ENCODE assay signal across 13 cellular contexts in the genomic region with DNA sequence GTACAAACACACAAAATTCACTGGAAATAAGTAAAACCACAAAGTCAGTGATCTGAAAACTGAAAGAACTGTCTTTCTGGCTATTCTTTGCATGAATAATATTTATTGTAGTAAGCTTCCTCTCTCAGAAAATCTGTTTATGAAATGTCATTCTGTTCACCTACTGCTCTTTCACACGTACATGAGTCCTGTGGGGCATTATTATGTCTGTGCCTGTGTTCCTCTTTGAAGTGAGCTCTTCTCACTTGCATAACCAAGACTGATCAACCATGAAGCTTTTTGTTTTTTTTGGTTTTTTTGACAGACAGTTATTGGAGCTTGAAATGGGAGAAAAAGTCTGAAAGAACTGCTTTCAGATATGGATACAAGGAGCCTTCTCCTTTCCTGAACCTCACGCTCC.
DNase-seq lines count a peak whose midpoint lies in the region; ATAC-seq and TF ChIP-seq lines count a peak whose summit lies in the region.
"Had no signal": no experiment of that assay in that cellular context is flagged by ENCODE, and none has a peak within 500 bp of the region (broad histone marks: within the 10 kb centered on the region; RNA-seq: fewer than 3 reads in every experiment).

No MANE protein-coding gene starts in this region.

- H3K4me1 ChIP-seq in transverse colon = no peaks in the 10 kb centered on the region

- H3K4me3 ChIP-seq in transverse colon = no peak overlapping the region
- H3K4me3 ChIP-seq: SJSA1 had no signal

- H3K27me3 ChIP-seq in transverse colon = no peaks in the 10 kb centered on the region
- H3K27me3 ChIP-seq: SJSA1 had no signal

- H3K27ac Mint-ChIP-seq in activated naive CD8-positive, alpha-beta T cell = peak overlapping the region; percentile 17
- H3K27ac Mint-ChIP-seq in activated naive CD8-positive, alpha-beta T cell treated with anti-CD3 and anti-CD28 coated beads, Interleukin-2, amount 50 U/mL, for 24 hours = no peak overlapping the region

- WGBS in transverse colon (ENCODE audit: low coverage in 1 of 2), 2 donors = 55 to 66% methylated on average over 2 of the region's 2 CpGs

- no peaks in the 10 kb centered on the region for H3K36me3 ChIP-seq in transverse colon
- H3K36me3 ChIP-seq: SJSA1 had no signal

- intact Hi-C loops in transverse colon (cut with DNase I; ENCODE audit: low total_unique reads) = no loop called here

- H3K27me3 Mint-ChIP-seq in activated naive CD8-positive, alpha-beta T cell = no peaks in the 10 kb centered on the region
- no peaks in the 10 kb centered on the region for H3K27me3 Mint-ChIP-seq in activated naive CD8-positive, alpha-beta T cell treated with anti-CD3 and anti-CD28 coated beads, Interleukin-2, amount 50 U/mL, for 24 hours

- no peak for DNase-seq in activated naive CD8-positive, alpha-beta T cell treated with anti-CD3 and anti-CD28 coated beads, Interleukin-2, amount 50 U/mL, for 24 hours
- no peak for DNase-seq in NK-92 treated with Interleukin-12 subunit alpha and Interleukin-12 subunit beta, amount 100 ng/mL, for 24 hours (lab: John Stamatoyannopoulos, UW)
- no peak for DNase-seq in transverse colon
- no peak for DNase-seq in SW480 (ENCODE audit: low spot score)
- no peak for DNase-seq in stimulated activated CD4-positive, alpha-beta T cell treated with anti-CD3 and anti-CD28 coated beads, Interleukin-4, amount 100 ng/mL, for 4 hours
- DNase-seq: caudate nucleus; foreskin fibroblast; mesendoderm; stimulated activated naive CD4-positive, alpha-beta T cell treated with Interleukin-2 at 50 U/mL for 16 hours had no signal

- H3K4me1 Mint-ChIP-seq in activated naive CD8-positive, alpha-beta T cell (ENCODE audit: low read depth) = peaks cover 15% of the 10 kb centered on the region
- H3K4me1 Mint-ChIP-seq in activated naive CD8-positive, alpha-beta T cell treated with anti-CD3 and anti-CD28 coated beads, Interleukin-2, amount 50 U/mL, for 24 hours = peaks cover 17% of the 10 kb centered on the region

- H3K4me3 Mint-ChIP-seq in activated naive CD8-positive, alpha-beta T cell = no peak overlapping the region
- H3K4me3 Mint-ChIP-seq in activated naive CD8-positive, alpha-beta T cell treated with anti-CD3 and anti-CD28 coated beads, Interleukin-2, amount 50 U/mL, for 24 hours = no peak overlapping the region

- ATAC-seq in activated naive CD8-positive, alpha-beta T cell treated with anti-CD3 and anti-CD28 coated beads, Interleukin-2, amount 50 U/mL, for 24 hours = no peak
- ATAC-seq in HG02763 (IDR thresholded peaks at IDR 0.05; ENCODE audit: unreplicated experiment) = peak; percentile 86
- ATAC-seq in HG03565 (IDR thresholded peaks at IDR 0.05; ENCODE audit: unreplicated experiment) = peak; percentile 91

- no peak for TF ChIP-seq CTCF in transverse colon (IDR thresholded peaks at IDR 0.05)

- H3K36me3 Mint-ChIP-seq in activated naive CD8-positive, alpha-beta T cell = no peaks in the 10 kb centered on the region
- no peaks in the 10 kb centered on the region for H3K36me3 Mint-ChIP-seq in activated naive CD8-positive, alpha-beta T cell treated with anti-CD3 and anti-CD28 coated beads, Interleukin-2, amount 50 U/mL, for 24 hours (ENCODE audit: low read depth)

- TF ChIP-seq POLR2A in transverse colon (IDR thresholded peaks at IDR 0.05) = no peak

- no peaks in the 10 kb centered on the region for H3K9me3 ChIP-seq in transverse colon
- H3K9me3 ChIP-seq: SJSA1 had no signal

- no peak for TF ChIP-seq EP300 in transverse colon (IDR thresholded peaks at IDR 0.05; ENCODE audit: low read depth)

- peaks cover 4% of the 10 kb centered on the region for H3K9me3 Mint-ChIP-seq in activated naive CD8-positive, alpha-beta T cell (ENCODE audit: low read depth)
- H3K9me3 Mint-ChIP-seq in activated naive CD8-positive, alpha-beta T cell treated with anti-CD3 and anti-CD28 coated beads, Interleukin-2, amount 50 U/mL, for 24 hours = no peaks in the 10 kb centered on the region

- in situ Hi-C loops in transverse colon (cut with MboI; ENCODE audit: low pct_ligation_motif_present in 1 of 4, low pct_unique_long_range_greater_than_20kb in 1 of 4, low sequenced_read_pairs in 3 of 4) = no loop called here

- H3K27ac ChIP-seq in transverse colon = no peak overlapping the region
- H3K27ac ChIP-seq: SJSA1 had no signal
